In the genomic region with DNA sequence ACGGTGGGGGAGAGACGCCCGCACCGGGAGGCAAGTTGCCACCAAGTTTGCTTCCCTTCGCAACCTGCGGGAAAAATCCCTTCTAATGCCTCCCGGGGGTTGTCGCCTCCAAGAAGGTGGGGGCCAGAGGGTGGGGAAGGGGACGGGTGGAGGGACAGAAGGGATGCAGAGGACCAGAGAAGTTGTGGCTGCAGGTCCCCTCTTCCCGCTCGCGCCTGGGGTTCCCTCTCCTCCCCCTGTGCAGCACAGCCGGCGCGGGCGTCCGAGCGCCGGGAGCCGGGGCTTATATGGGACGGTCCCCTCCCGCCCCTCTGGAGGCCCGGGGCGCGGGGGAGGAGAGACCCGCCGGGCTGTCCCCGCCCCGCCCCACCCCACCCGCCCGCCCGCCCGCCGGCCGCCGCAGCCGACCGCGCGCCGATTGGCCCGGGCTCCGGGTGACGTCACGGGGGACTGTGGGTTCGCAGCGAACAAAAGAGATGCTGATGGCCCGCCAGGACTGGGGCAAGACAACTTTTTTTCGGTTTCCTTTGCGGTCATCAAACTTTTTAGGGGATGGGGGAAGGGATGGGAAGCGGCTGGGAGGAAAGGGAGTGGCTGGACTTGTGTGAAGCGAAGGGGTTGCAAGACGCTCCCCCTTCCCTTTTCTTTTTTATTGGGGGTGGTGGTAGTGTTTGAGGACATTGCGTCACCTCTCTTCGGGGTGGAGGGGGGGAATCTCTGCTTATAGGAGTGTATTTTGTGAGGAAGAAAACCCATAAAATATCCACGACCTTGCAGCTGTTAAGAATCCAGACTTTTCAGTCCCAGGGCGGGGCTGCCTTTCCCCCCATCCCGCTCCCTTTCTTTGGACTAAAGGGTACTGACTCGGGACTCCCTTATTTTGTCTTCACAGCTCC, we compare ENCODE assay signal across 7 cellular contexts. TPM values are rescaled to one million over a fixed set of nuclear protein-coding genes. Genes with fewer than 3 reads are reported as not detected.
DNase-seq lines count a peak whose midpoint lies in the region; ATAC-seq and TF ChIP-seq lines count a peak whose summit lies in the region.

A gene (minus strand): TSS at position 260 of the 896 bp plus-strand sequence. CDS start 266 bp downstream, outside the sequence.

- 0% methylated on average over 3 to 48 of the region's 59 CpGs for WGBS in endodermal cell (ENCODE audit: insufficient coverage in 1 of 2, insufficient read length in 1 of 2), 2 experiments

- peak within 1 kb of the TSS; percentile 93 for H3K4me3 ChIP-seq in endodermal cell (ENCODE audit: low read length)

- no peak for TF ChIP-seq CTCF in endodermal cell (conservative IDR thresholded peaks at IDR 0.05)

- H3K4me1 ChIP-seq in endodermal cell (ENCODE audit: control insufficient read depth, insufficient read depth, low read length): peaks cover 9% of the 10 kb centered on the region

- peaks cover 20% of the 10 kb centered on the region for H3K4me1 Mint-ChIP-seq in activated CD8-positive, alpha-beta memory T cell treated with anti-CD3 and anti-CD28 coated beads, Interleukin-2, amount 10 ng/mL, durations not matched to agents 7 days and 5 days
- H3K4me1 Mint-ChIP-seq in endodermal cell: peaks cover 56% of the 10 kb centered on the region

- ATAC-seq in GM18511 (IDR thresholded peaks at IDR 0.05; ENCODE audit: unreplicated experiment): peak; percentile 88
- ATAC-seq in HG02852 (IDR thresholded peaks at IDR 0.05; ENCODE audit: unreplicated experiment): peak; percentile 83
- peak; percentile 82 for ATAC-seq in activated CD8-positive, alpha-beta memory T cell treated with anti-CD3 and anti-CD28 coated beads, Interleukin-2, amount 10 ng/mL, durations not matched to agents 7 days and 5 days

- no peaks in the 10 kb centered on the region for H3K36me3 Mint-ChIP-seq in activated CD8-positive, alpha-beta memory T cell treated with anti-CD3 and anti-CD28 coated beads, Interleukin-2, amount 10 ng/mL, durations not matched to agents 7 days and 5 days
- peaks cover 43% of the 10 kb centered on the region for H3K36me3 Mint-ChIP-seq in endodermal cell (ENCODE audit: low read depth)

- H3K9ac ChIP-seq in endodermal cell (ENCODE audit: extremely low read depth, low read length, poor library complexity, severe bottlenecking): peak within 1 kb of the TSS; percentile 91

- no peaks in the 10 kb centered on the region for H3K9me3 Mint-ChIP-seq in activated CD8-positive, alpha-beta memory T cell treated with anti-CD3 and anti-CD28 coated beads, Interleukin-2, amount 10 ng/mL, durations not matched to agents 7 days and 5 days (ENCODE audit: low read depth)
- H3K9me3 Mint-ChIP-seq in endodermal cell: no peaks in the 10 kb centered on the region

- peaks cover 81% of the 10 kb centered on the region for H3K27me3 Mint-ChIP-seq in activated CD8-positive, alpha-beta memory T cell treated with anti-CD3 and anti-CD28 coated beads, Interleukin-2, amount 10 ng/mL, durations not matched to agents 7 days and 5 days
- H3K27me3 Mint-ChIP-seq in endodermal cell (ENCODE audit: insufficient read depth): no peaks in the 10 kb centered on the region

- H3K27ac ChIP-seq in endodermal cell (ENCODE audit: low read depth, low read length): peak within 1 kb of the TSS; percentile 93

- no peaks in the 10 kb centered on the region for H3K27me3 ChIP-seq in endodermal cell (ENCODE audit: control insufficient read depth, insufficient read depth, low read length, poor library complexity, severe bottlenecking)

- peak within 1 kb of the TSS; percentile 72 for H3K4me3 Mint-ChIP-seq in activated CD8-positive, alpha-beta memory T cell treated with anti-CD3 and anti-CD28 coated beads, Interleukin-2, amount 10 ng/mL, durations not matched to agents 7 days and 5 days
- H3K4me3 Mint-ChIP-seq in endodermal cell: peak within 1 kb of the TSS; percentile 97

- no peak within 1 kb of the TSS for H3K27ac Mint-ChIP-seq in activated CD8-positive, alpha-beta memory T cell treated with anti-CD3 and anti-CD28 coated beads, Interleukin-2, amount 10 ng/mL, durations not matched to agents 7 days and 5 days
- H3K27ac Mint-ChIP-seq in endodermal cell: peak within 1 kb of the TSS; percentile 98

- no peaks in the 10 kb centered on the region for H3K9me3 ChIP-seq in endodermal cell (ENCODE audit: control insufficient read depth, low read length)

- DNase-seq in NCI-H226 (peak; percentile 6), endodermal cell (peak; percentile 97), medulla oblongata (ENCODE audit: extremely low spot score) (peak; percentile 78)
- peak; percentile 77 for DNase-seq in activated CD8-positive, alpha-beta memory T cell treated with anti-CD3 and anti-CD28 coated beads, Interleukin-2, amount 10 ng/mL, durations not matched to agents 7 days and 5 days
- peak; percentile 46 for DNase-seq in stimulated activated CD8-positive, alpha-beta memory T cell treated with anti-CD3 and anti-CD28 coated beads, Interleukin-12 subunit alpha, Interleukin-12 subunit beta, amount 100 ng/mL, for 24 hours (ENCODE audit: extremely low read depth)

- CTCF ChIA-PET in activated CD8-positive, alpha-beta memory T cell treated with anti-CD3 and anti-CD28 coated beads, Interleukin-2, amount 10 ng/mL, durations not matched to agents 7 days and 5 days (lab: Charles Lee): no interaction called here

- H3K36me3 ChIP-seq in endodermal cell (ENCODE audit: control insufficient read depth, insufficient read depth, low read length): peaks cover 25% of the 10 kb centered on the region

RNA-seq across cellular contexts. Expression of the gene that starts here (rescaled TPM):
- 1 to 10 TPM in 1 of 2 experiments, under 1 TPM in 1; 0.70 to 2.5 TPM for total RNA-seq in activated CD8-positive, alpha-beta memory T cell treated with anti-CD3 and anti-CD28 coated beads, Interleukin-2, amount 10 ng/mL, durations not matched to agents 7 days and 5 days
- total RNA-seq in endodermal cell: 1,000 to 10,000 TPM; 2,721 to 2,960 TPM
- polyA plus RNA-seq in endodermal cell (2013, experiment 1 of 2): 374 TPM
- polyA plus RNA-seq in endodermal cell (2013, experiment 2 of 2): 340 TPM

Comparison
In these comparisons a context has a peak if more than half of its experiments do, and no peak if none do; other contexts are left out.
1. Peak in every context shown above with its lines: DNase-seq, ATAC-seq, H3K4me3 ChIP-seq and H3K27ac ChIP-seq.
2. RNA of the gene that starts here (total RNA-seq): 2,721 to 2,960 TPM in endodermal cell; 0.70 to 2.5 TPM in activated CD8-positive, alpha-beta memory T cell treated with anti-CD3 and anti-CD28 coated beads, Interleukin-2, amount 10 ng/mL, durations not matched to agents 7 days and 5 days; every median in the first group is over 100 times any median in the second.
3. DNase-seq: peak in every context shown above with its lines; median percentile 97 in endodermal cell; 78 in medulla oblongata; 77 in activated CD8-positive, alpha-beta memory T cell treated with anti-CD3 and anti-CD28 coated beads, Interleukin-2, amount 10 ng/mL, durations not matched to agents 7 days and 5 days; 46 in stimulated activated CD8-positive, alpha-beta memory T cell treated with anti-CD3 and anti-CD28 coated beads, Interleukin-12 subunit alpha, Interleukin-12 subunit beta, amount 100 ng/mL, for 24 hours; 6 in NCI-H226.